In genomic region chr17:59330314-59330942, GRCh38 we compare ENCODE assay signal across 1 cellular context.
A peak's percentile ranks its signal among the peaks of the same experiment; 100 is the strongest.
TF ChIP-seq lines count a peak whose summit lies in the region.

No MANE protein-coding gene starts in this region.

TF ChIP-seq in HepG2, 621 proteins besides CTCF, POLR2A, EP300 and RAD21 (continued from another document and continues in another):
- TF ChIP-seq BCLAF1 (IDR thresholded peaks at IDR 0.05), result no peak
- no peak for TF ChIP-seq FOXK2 (IDR thresholded peaks at IDR 0.05)
- TF ChIP-seq, protein P1, sequence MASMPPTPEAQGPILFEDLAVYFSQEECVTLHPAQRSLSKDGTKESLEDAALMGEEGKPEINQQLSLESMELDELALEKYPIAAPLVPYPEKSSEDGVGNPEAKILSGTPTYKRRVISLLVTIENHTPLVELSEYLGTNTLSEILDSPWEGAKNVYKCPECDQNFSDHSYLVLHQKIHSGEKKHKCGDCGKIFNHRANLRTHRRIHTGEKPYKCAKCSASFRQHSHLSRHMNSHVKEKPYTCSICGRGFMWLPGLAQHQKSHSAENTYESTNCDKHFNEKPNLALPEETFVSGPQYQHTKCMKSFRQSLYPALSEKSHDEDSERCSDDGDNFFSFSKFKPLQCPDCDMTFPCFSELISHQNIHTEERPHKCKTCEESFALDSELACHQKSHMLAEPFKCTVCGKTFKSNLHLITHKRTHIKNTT (CRISPR knock-in tag; IDR thresholded peaks at IDR 0.05), result no peak
- no peak for TF ChIP-seq ZNF224 (CRISPR knock-in tag; IDR thresholded peaks at IDR 0.05)
- TF ChIP-seq RFXANK (CRISPR knock-in tag; IDR thresholded peaks at IDR 0.05), result no peak
- 0 out of 2 replicates have a peak, but pooled peaks have one; percentile 69 for TF ChIP-seq ZNF766 (CRISPR knock-in tag; IDR thresholded peaks at IDR 0.05; ENCODE audit: borderline replicate concordance)
- TF ChIP-seq CBFB (CRISPR knock-in tag; IDR thresholded peaks at IDR 0.05), result no peak
- TF ChIP-seq ZNF709 (CRISPR knock-in tag; IDR thresholded peaks at IDR 0.05), result peak; percentile 61; the same call in 1 of the 2 replicates
- TF ChIP-seq CC2D1A (CRISPR knock-in tag; IDR thresholded peaks at IDR 0.05), result no peak
- TF ChIP-seq ZNF205 (CRISPR knock-in tag; IDR thresholded peaks at IDR 0.05), result peak; percentile 84
- TF ChIP-seq HOXA7 (CRISPR knock-in tag; IDR thresholded peaks at IDR 0.05), result no peak
- TF ChIP-seq BCL6 (CRISPR knock-in tag; IDR thresholded peaks at IDR 0.05), result peak; percentile 80
- TF ChIP-seq SKI (IDR thresholded peaks at IDR 0.05; ENCODE audit: partially characterized antibody), result no peak
- no peak for TF ChIP-seq CEBPB (IDR thresholded peaks at IDR 0.05; ENCODE audit: borderline replicate concordance, low read depth, low read length)
- TF ChIP-seq ZNF564 (CRISPR knock-in tag; IDR thresholded peaks at IDR 0.05), result no peak
- peak; percentile 74; the same call in 1 of the 2 replicates for TF ChIP-seq TBX2 (CRISPR knock-in tag; IDR thresholded peaks at IDR 0.05; ENCODE audit: borderline replicate concordance)
- peak; percentile 79 for TF ChIP-seq POLR2AphosphoS5 (IDR thresholded peaks at IDR 0.05; ENCODE audit: low read depth, low read length)
- TF ChIP-seq MYC (CRISPR knock-in tag; IDR thresholded peaks at IDR 0.05; ENCODE audit: borderline replicate concordance), result peak; percentile 74; the same call in 1 of the 2 replicates
- peak; percentile 32; the same call in 1 of the 2 replicates for TF ChIP-seq POGZ (CRISPR knock-in tag; IDR thresholded peaks at IDR 0.05)
- no peak for TF ChIP-seq CREBL2 (CRISPR knock-in tag; IDR thresholded peaks at IDR 0.05; ENCODE audit: borderline replicate concordance)
- peak; percentile 79 for TF ChIP-seq HOXA3 (CRISPR knock-in tag; IDR thresholded peaks at IDR 0.05)
- no peak for TF ChIP-seq ZNF839 (CRISPR knock-in tag; IDR thresholded peaks at IDR 0.05; ENCODE audit: borderline replicate concordance)
- 0 out of 2 replicates have a peak, but pooled peaks have one; percentile 8 for TF ChIP-seq ZNF644 (CRISPR knock-in tag; IDR thresholded peaks at IDR 0.05; ENCODE audit: low read depth)
- TF ChIP-seq RXRB (CRISPR knock-in tag; IDR thresholded peaks at IDR 0.05; ENCODE audit: borderline replicate concordance), result peak; percentile 72; the same call in 1 of the 2 replicates
- no peak for TF ChIP-seq HNRNPH1 (optimal IDR thresholded peaks at IDR 0.05; ENCODE audit: low read depth, low read length)
- no peak for TF ChIP-seq ZNF562 (CRISPR knock-in tag; IDR thresholded peaks at IDR 0.05; ENCODE audit: borderline replicate concordance)
- no peak for TF ChIP-seq GABPA (IDR thresholded peaks at IDR 0.05; ENCODE audit: low read depth, low read length)
- 0 out of 2 replicates have a peak, but pooled peaks have one; percentile 35 for TF ChIP-seq GABPA (CRISPR knock-in tag; IDR thresholded peaks at IDR 0.05; ENCODE audit: low read depth)
- TF ChIP-seq, protein P2, sequence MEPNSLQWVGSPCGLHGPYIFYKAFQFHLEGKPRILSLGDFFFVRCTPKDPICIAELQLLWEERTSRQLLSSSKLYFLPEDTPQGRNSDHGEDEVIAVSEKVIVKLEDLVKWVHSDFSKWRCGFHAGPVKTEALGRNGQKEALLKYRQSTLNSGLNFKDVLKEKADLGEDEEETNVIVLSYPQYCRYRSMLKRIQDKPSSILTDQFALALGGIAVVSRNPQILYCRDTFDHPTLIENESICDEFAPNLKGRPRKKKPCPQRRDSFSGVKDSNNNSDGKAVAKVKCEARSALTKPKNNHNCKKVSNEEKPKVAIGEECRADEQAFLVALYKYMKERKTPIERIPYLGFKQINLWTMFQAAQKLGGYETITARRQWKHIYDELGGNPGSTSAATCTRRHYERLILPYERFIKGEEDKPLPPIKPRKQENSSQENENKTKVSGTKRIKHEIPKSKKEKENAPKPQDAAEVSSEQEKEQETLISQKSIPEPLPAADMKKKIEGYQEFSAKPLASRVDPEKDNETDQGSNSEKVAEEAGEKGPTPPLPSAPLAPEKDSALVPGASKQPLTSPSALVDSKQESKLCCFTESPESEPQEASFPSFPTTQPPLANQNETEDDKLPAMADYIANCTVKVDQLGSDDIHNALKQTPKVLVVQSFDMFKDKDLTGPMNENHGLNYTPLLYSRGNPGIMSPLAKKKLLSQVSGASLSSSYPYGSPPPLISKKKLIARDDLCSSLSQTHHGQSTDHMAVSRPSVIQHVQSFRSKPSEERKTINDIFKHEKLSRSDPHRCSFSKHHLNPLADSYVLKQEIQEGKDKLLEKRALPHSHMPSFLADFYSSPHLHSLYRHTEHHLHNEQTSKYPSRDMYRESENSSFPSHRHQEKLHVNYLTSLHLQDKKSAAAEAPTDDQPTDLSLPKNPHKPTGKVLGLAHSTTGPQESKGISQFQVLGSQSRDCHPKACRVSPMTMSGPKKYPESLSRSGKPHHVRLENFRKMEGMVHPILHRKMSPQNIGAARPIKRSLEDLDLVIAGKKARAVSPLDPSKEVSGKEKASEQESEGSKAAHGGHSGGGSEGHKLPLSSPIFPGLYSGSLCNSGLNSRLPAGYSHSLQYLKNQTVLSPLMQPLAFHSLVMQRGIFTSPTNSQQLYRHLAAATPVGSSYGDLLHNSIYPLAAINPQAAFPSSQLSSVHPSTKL (CRISPR knock-in tag; IDR thresholded peaks at IDR 0.05), result peak; percentile 58; the same call in 1 of the 2 replicates
- TF ChIP-seq NCOR1 (IDR thresholded peaks at IDR 0.05; ENCODE audit: borderline replicate concordance, low read length), result no peak
- TF ChIP-seq, protein P3, sequence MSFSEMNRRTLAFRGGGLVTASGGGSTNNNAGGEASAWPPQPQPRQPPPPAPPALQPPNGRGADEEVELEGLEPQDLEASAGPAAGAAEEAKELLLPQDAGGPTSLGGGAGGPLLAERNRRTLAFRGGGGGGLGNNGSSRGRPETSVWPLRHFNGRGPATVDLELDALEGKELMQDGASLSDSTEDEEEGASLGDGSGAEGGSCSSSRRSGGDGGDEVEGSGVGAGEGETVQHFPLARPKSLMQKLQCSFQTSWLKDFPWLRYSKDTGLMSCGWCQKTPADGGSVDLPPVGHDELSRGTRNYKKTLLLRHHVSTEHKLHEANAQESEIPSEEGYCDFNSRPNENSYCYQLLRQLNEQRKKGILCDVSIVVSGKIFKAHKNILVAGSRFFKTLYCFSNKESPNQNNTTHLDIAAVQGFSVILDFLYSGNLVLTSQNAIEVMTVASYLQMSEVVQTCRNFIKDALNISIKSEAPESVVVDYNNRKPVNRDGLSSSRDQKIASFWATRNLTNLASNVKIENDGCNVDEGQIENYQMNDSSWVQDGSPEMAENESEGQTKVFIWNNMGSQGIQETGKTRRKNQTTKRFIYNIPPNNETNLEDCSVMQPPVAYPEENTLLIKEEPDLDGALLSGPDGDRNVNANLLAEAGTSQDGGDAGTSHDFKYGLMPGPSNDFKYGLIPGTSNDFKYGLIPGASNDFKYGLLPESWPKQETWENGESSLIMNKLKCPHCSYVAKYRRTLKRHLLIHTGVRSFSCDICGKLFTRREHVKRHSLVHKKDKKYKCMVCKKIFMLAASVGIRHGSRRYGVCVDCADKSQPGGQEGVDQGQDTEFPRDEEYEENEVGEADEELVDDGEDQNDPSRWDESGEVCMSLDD (CRISPR knock-in tag; IDR thresholded peaks at IDR 0.05; ENCODE audit: borderline replicate concordance), result peak; percentile 38; the same call in 1 of the 2 replicates
- peak; percentile 81; the same call in 1 of the 2 replicates for TF ChIP-seq HOXD1 (CRISPR knock-in tag; IDR thresholded peaks at IDR 0.05)
- TF ChIP-seq ATF6 (CRISPR knock-in tag; conservative IDR thresholded peaks at IDR 0.05), result no peak
- TF ChIP-seq ZNF687 (CRISPR knock-in tag; IDR thresholded peaks at IDR 0.05), result peak; percentile 12; the same call in 1 of the 2 replicates
